ENCODE assay signal across 1 cellular context in the genomic region with DNA sequence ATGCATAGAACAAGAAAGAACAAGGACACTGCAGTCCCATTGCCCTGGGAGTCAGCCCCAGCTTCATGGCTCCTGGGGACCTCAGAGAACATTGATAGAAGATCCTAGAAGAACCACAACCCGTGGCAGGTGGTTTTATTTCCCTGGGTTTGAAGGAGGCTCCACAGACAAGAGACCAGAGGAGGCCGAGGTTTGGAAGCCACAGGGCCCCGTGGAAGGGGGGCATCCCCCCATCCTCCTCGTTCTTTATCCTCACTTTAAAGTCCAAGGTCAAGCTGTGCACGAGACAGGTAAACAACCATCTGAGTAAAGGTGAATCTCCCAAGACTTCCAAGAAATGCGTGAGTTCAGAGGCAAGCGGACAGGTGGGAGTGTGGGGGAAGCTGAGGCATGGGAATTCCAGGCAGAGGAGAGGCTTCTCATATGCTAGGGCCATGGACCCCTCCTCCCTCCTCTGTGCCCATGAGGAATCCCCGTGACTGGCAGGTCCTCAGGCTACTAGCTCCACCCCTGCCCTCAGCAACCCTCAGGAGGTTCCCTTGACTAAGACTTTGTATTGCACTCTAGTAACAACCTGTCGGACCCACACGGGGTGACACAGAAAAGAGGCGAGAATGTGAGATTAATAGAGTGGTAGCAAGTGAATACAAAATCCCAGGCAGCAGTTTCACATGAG.
TF ChIP-seq lines count a peak whose summit lies in the region.

No MANE protein-coding gene starts in this region.

TF ChIP-seq in K562, 482 proteins besides CTCF, POLR2A, EP300 and RAD21:
- TF ChIP-seq, protein P1, sequence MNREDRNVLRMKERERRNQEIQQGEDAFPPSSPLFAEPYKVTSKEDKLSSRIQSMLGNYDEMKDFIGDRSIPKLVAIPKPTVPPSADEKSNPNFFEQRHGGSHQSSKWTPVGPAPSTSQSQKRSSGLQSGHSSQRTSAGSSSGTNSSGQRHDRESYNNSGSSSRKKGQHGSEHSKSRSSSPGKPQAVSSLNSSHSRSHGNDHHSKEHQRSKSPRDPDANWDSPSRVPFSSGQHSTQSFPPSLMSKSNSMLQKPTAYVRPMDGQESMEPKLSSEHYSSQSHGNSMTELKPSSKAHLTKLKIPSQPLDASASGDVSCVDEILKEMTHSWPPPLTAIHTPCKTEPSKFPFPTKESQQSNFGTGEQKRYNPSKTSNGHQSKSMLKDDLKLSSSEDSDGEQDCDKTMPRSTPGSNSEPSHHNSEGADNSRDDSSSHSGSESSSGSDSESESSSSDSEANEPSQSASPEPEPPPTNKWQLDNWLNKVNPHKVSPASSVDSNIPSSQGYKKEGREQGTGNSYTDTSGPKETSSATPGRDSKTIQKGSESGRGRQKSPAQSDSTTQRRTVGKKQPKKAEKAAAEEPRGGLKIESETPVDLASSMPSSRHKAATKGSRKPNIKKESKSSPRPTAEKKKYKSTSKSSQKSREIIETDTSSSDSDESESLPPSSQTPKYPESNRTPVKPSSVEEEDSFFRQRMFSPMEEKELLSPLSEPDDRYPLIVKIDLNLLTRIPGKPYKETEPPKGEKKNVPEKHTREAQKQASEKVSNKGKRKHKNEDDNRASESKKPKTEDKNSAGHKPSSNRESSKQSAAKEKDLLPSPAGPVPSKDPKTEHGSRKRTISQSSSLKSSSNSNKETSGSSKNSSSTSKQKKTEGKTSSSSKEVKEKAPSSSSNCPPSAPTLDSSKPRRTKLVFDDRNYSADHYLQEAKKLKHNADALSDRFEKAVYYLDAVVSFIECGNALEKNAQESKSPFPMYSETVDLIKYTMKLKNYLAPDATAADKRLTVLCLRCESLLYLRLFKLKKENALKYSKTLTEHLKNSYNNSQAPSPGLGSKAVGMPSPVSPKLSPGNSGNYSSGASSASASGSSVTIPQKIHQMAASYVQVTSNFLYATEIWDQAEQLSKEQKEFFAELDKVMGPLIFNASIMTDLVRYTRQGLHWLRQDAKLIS (CRISPR knock-in tag; IDR thresholded peaks at IDR 0.05): no peak
- TF ChIP-seq, protein P2, sequence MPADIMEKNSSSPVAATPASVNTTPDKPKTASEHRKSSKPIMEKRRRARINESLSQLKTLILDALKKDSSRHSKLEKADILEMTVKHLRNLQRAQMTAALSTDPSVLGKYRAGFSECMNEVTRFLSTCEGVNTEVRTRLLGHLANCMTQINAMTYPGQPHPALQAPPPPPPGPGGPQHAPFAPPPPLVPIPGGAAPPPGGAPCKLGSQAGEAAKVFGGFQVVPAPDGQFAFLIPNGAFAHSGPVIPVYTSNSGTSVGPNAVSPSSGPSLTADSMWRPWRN (IDR thresholded peaks at IDR 0.05; ENCODE audit: low read depth): no peak
- TF ChIP-seq SETDB1 (IDR thresholded peaks at IDR 0.05; ENCODE audit: low read length): no peak
- TF ChIP-seq, protein P3, sequence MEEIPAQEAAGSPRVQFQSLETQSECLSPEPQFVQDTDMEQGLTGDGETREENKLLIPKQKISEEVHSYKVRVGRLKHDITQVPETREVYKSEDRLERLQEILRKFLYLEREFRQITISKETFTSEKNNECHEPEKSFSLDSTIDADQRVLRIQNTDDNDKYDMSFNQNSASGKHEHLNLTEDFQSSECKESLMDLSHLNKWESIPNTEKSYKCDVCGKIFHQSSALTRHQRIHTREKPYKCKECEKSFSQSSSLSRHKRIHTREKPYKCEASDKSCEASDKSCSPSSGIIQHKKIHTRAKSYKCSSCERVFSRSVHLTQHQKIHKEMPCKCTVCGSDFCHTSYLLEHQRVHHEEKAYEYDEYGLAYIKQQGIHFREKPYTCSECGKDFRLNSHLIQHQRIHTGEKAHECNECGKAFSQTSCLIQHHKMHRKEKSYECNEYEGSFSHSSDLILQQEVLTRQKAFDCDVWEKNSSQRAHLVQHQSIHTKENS (CRISPR knock-in tag; IDR thresholded peaks at IDR 0.05): no peak
TF ChIP-seq in K562: peak in this region for 0.
